Comparison of ENCODE assay signal across 8 cellular contexts in genomic region chr6:13538084-13538483, GRCh38. TPM values are rescaled to one million over a fixed set of nuclear protein-coding genes. Genes with fewer than 3 reads are reported as not detected.
DNase-seq lines count a peak whose midpoint lies in the region; ATAC-seq and TF ChIP-seq lines count a peak whose summit lies in the region.
"Had no signal": no experiment of that assay in that cellular context is flagged by ENCODE, and none has a peak within 500 bp of the region (broad histone marks: within the 10 kb centered on the region; RNA-seq: fewer than 3 reads in every experiment).

No MANE protein-coding gene starts in this region.

- H2BK15ac ChIP-seq in mesenchymal stem cell (ENCODE audit: low read depth, poor library complexity, severe bottlenecking) = no peak overlapping the region

- ATAC-seq in HG03025 (IDR thresholded peaks at IDR 0.05; ENCODE audit: low FRiP score, unreplicated experiment) (no peak), HG02852 (IDR thresholded peaks at IDR 0.05; ENCODE audit: unreplicated experiment) (no peak), GM18873 (IDR thresholded peaks at IDR 0.05; ENCODE audit: low FRiP score, unreplicated experiment) (no peak)

- H3K18ac ChIP-seq in mesenchymal stem cell (ENCODE audit: low read depth in 1 of 2, low read length in 2 of 2) = no peak overlapping the region

- H2BK5ac ChIP-seq in mesenchymal stem cell (ENCODE audit: low read depth, low read length, poor library complexity, severe bottlenecking) = no peak overlapping the region

- no peak overlapping the region for H3K9ac ChIP-seq in mesenchymal stem cell (ENCODE audit: low read length)

- no peak overlapping the region for H2BK12ac ChIP-seq in mesenchymal stem cell (ENCODE audit: low read length in 2 of 2)

- no peak overlapping the region for H3K23ac ChIP-seq in mesenchymal stem cell (ENCODE audit: low read length in 2 of 2)

- no peaks in the 10 kb centered on the region for H3K4me1 ChIP-seq in mesenchymal stem cell (ENCODE audit: control insufficient read depth, insufficient read depth, low read depth, low read length)

- H3K27me3 ChIP-seq in mesenchymal stem cell (ENCODE audit: control insufficient read depth in 1 of 2, insufficient read depth in 1 of 2, low read length in 2 of 2) = peaks cover 2 to 7% of the 10 kb centered on the region in 2 experiments

- no peak overlapping the region for H4K91ac ChIP-seq in mesenchymal stem cell (ENCODE audit: low read length)

- no peaks in the 10 kb centered on the region for H3K79me1 ChIP-seq in mesenchymal stem cell (replicated peaks; ENCODE audit: low read length, poor library complexity, severe bottlenecking)

- H4K8ac ChIP-seq in mesenchymal stem cell (ENCODE audit: low read length) = no peak overlapping the region

- 82% methylated on average over 1 of the region's 2 CpGs for WGBS in mesenchymal stem cell

- H2BK120ac ChIP-seq in mesenchymal stem cell (ENCODE audit: low read depth, low read length) = no peak overlapping the region

- DNase-seq in NCI-H1694 treated with DMSO at 0.1 percent for 48 hours (lab: John Stamatoyannopoulos, UW) = peak; percentile 58
- peak; percentile 40 for DNase-seq in dedifferentiated amniotic fluid mesenchymal stem cell (ENCODE audit: extremely low spot score)
- peak; percentile 63 for DNase-seq in mesenchymal stem cell
- DNase-seq: T-cell had no signal

- H3K36me3 ChIP-seq in mesenchymal stem cell (ENCODE audit: control insufficient read depth in 1 of 2, insufficient read depth in 2 of 2, low read depth in 1 of 2, low read length in 2 of 2) = no peaks in the 10 kb centered on the region

- H2AFZ ChIP-seq in mesenchymal stem cell (ENCODE audit: low read depth, low read length) = no peak overlapping the region

- TF ChIP-seq CTCF in GM12872 (IDR thresholded peaks at IDR 0.05; ENCODE audit: insufficient read depth, low read depth, low read length) = peak; percentile 26; the same call in 1 of the 3 replicates

- H3K4ac ChIP-seq in mesenchymal stem cell (ENCODE audit: low read depth in 1 of 2, low read length in 2 of 2) = no peak overlapping the region

- H3K9me3 ChIP-seq in mesenchymal stem cell (ENCODE audit: control insufficient read depth, low read length) = no peaks in the 10 kb centered on the region

- no peak overlapping the region for H2AK5ac ChIP-seq in mesenchymal stem cell (ENCODE audit: low read length, severe bottlenecking)

- no peak overlapping the region for H3K14ac ChIP-seq in mesenchymal stem cell (ENCODE audit: low read length in 2 of 2)

- no peak overlapping the region for H3K4me2 ChIP-seq in mesenchymal stem cell (ENCODE audit: low read length, poor library complexity, severe bottlenecking)

- no peak overlapping the region for H3K4me3 ChIP-seq in mesenchymal stem cell (ENCODE audit: insufficient read depth in 1 of 2, low read depth in 1 of 2, low read length in 2 of 2)

- no peak overlapping the region for H3K27ac ChIP-seq in mesenchymal stem cell (ENCODE audit: low read length, poor library complexity, severe bottlenecking)

RNA-seq across cellular contexts. Expression of gene SIRT5, which starts 36.3 kb away (rescaled TPM):
- polyA plus RNA-seq in mesenchymal stem cell (2013, experiment 1 of 2) = 6.4 TPM
- 5.4 TPM for polyA plus RNA-seq in mesenchymal stem cell (2013, experiment 2 of 2)

RNA-seq across cellular contexts. Expression of gene GFOD1, which starts 50.7 kb away (rescaled TPM):
- polyA plus RNA-seq in mesenchymal stem cell (2013, experiment 1 of 2) = 2.3 TPM
- polyA plus RNA-seq in mesenchymal stem cell (2013, experiment 2 of 2) = 2.2 TPM
